ENCODE assay signal across 12 cellular contexts in the genomic region with DNA sequence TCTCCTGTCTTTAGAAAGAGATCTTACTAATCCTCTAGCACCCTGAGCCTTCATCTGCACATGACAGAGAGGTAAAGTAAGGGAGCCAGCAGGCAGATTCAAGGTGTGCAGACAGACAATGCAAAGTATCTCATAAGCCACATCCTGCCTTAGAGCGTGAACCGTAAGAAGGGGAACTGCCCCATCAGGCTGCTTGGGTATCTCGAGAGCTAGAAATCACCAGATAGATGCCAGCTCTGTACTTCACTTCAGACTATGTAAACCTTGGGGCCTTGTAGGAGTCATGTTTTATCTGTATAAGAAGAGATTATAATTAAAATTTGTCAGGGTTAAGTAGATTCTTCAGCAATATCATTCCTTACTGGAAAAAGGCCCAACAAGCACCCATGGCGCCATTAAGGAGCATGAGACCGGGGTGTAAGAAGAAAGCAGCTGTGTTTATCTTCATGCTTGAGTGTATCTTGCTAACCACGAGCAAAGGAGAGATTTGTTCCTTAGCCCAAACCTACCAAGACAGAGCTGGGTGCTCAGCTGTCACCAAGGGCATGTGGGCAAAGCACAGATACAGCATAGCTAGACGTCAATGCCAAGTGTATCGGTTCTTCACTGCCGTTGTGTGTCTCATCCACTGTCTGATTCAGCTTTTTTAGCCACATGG. TPM values are rescaled to one million over a fixed set of nuclear protein-coding genes. Genes with fewer than 3 reads are reported as not detected.
DNase-seq lines count a peak whose midpoint lies in the region; ATAC-seq and TF ChIP-seq lines count a peak whose summit lies in the region.
"Had no signal": no experiment of that assay in that cellular context is flagged by ENCODE, and none has a peak within 500 bp of the region (broad histone marks: within the 10 kb centered on the region; RNA-seq: fewer than 3 reads in every experiment).

No MANE protein-coding gene starts in this region.

- no peaks in the 10 kb centered on the region for H3K36me3 ChIP-seq in right atrium auricular region

- DNase-seq in GM13977 (ENCODE audit: low spot score), result peak; percentile 68
- no peak for DNase-seq in WTC11 (ENCODE audit: low spot score)
- no peak for DNase-seq in T-helper 2 cell treated with Interferon-gamma antibody and Interleukin-4, amounts not matched to agents 5 μg/mL and 100 μg/mL, for 36 hours (ENCODE audit: low spot score)
- no peak for DNase-seq in NCI-H69 (lab: John Stamatoyannopoulos, UW)
- DNase-seq in OCI-M2 (lab: John Stamatoyannopoulos, UW; ENCODE audit: unreplicated experiment), result no peak
- DNase-seq in right atrium auricular region (ENCODE audit: low spot score), result no peak
- DNase-seq: activated gamma-delta T cell; CD8-positive, alpha-beta memory T cell; NCI-H2171 had no signal

- no peak overlapping the region for H3K4me3 Mint-ChIP-seq in WTC11
- H3K4me3 Mint-ChIP-seq in T-helper 2 cell treated with Interferon-gamma antibody and Interleukin-4, amounts not matched to agents 5 μg/mL and 100 μg/mL, for 36 hours, result no peak overlapping the region
- H3K4me3 Mint-ChIP-seq: CD8-positive, alpha-beta memory T cell had no signal

- H3K36me3 Mint-ChIP-seq in WTC11, result no peaks in the 10 kb centered on the region
- no peaks in the 10 kb centered on the region for H3K36me3 Mint-ChIP-seq in T-helper 2 cell treated with Interferon-gamma antibody and Interleukin-4, amounts not matched to agents 5 μg/mL and 100 μg/mL, for 36 hours (ENCODE audit: low read depth)

- in situ Hi-C loops in GM13977 (cut with MboI; ENCODE audit: low pct_unique_long_range_greater_than_20kb, low sequenced_read_pairs, unreplicated experiment), result no loop called here

- POLR2A ChIA-PET in WTC11 (lab: Charles Lee), result interaction anchor here (0.6 kb wide), 1 partner anchor 229 kb away, joined by 4 read pairs; no protein-coding TSS in a partner anchor

- TF ChIP-seq CTCF in GM13977 (IDR thresholded peaks at IDR 0.05; ENCODE audit: extremely low read depth, insufficient read depth, missing control alignments) (no peak), WTC11 (IDR thresholded peaks at IDR 0.05) (no peak), right atrium auricular region (IDR thresholded peaks at IDR 0.05) (no peak)

- ATAC-seq in GM21360 (IDR thresholded peaks at IDR 0.05; ENCODE audit: unreplicated experiment) (peak; percentile 95), HG03064 (IDR thresholded peaks at IDR 0.05; ENCODE audit: low read depth, unreplicated experiment) (peak; percentile 95), WTC11 (peak; percentile 53)

- H3K9me3 Mint-ChIP-seq in WTC11, result peaks cover 8% of the 10 kb centered on the region
- no peaks in the 10 kb centered on the region for H3K9me3 Mint-ChIP-seq in T-helper 2 cell treated with Interferon-gamma antibody and Interleukin-4, amounts not matched to agents 5 μg/mL and 100 μg/mL, for 36 hours

- H3K27me3 Mint-ChIP-seq in WTC11 (ENCODE audit: low read depth), result no peaks in the 10 kb centered on the region
- no peaks in the 10 kb centered on the region for H3K27me3 Mint-ChIP-seq in T-helper 2 cell treated with Interferon-gamma antibody and Interleukin-4, amounts not matched to agents 5 μg/mL and 100 μg/mL, for 36 hours (ENCODE audit: low read depth)

- H3K27me3 ChIP-seq in right atrium auricular region, result no peaks in the 10 kb centered on the region

- H3K27ac Mint-ChIP-seq in WTC11, result no peak overlapping the region
- H3K27ac Mint-ChIP-seq in T-helper 2 cell treated with Interferon-gamma antibody and Interleukin-4, amounts not matched to agents 5 μg/mL and 100 μg/mL, for 36 hours, result no peak overlapping the region

- CTCF ChIA-PET in WTC11 (lab: Charles Lee), result no interaction called here

- peaks cover 12% of the 10 kb centered on the region for H3K4me1 Mint-ChIP-seq in WTC11
- H3K4me1 Mint-ChIP-seq in T-helper 2 cell treated with Interferon-gamma antibody and Interleukin-4, amounts not matched to agents 5 μg/mL and 100 μg/mL, for 36 hours (ENCODE audit: low read depth), result no peaks in the 10 kb centered on the region
- H3K4me1 Mint-ChIP-seq: CD8-positive, alpha-beta memory T cell had no signal

- no peak overlapping the region for H3K4me3 ChIP-seq in right atrium auricular region

- H3K4me1 ChIP-seq in right atrium auricular region, result no peaks in the 10 kb centered on the region

- no peak overlapping the region for H3K27ac ChIP-seq in right atrium auricular region

- no peaks in the 10 kb centered on the region for H3K9me3 ChIP-seq in right atrium auricular region

TF ChIP-seq in WTC11, 78 proteins besides CTCF, POLR2A, EP300 and RAD21:
- TF ChIP-seq RELA (CRISPR knock-in tag; IDR thresholded peaks at IDR 0.05; ENCODE audit: borderline replicate concordance) (no peak), TCF7 (CRISPR knock-in tag; IDR thresholded peaks at IDR 0.05; ENCODE audit: low read depth) (no peak), SP1 (CRISPR knock-in tag; conservative IDR thresholded peaks at IDR 0.05) (no peak), NR3C1 (CRISPR knock-in tag; conservative IDR thresholded peaks at IDR 0.05; ENCODE audit: low read depth) (no peak), TP53 (CRISPR knock-in tag; IDR thresholded peaks at IDR 0.05) (no peak)
- TF ChIP-seq, protein P1, sequence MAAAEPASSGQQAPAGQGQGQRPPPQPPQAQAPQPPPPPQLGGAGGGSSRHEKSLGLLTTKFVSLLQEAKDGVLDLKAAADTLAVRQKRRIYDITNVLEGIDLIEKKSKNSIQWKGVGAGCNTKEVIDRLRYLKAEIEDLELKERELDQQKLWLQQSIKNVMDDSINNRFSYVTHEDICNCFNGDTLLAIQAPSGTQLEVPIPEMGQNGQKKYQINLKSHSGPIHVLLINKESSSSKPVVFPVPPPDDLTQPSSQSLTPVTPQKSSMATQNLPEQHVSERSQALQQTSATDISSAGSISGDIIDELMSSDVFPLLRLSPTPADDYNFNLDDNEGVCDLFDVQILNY (CRISPR knock-in tag; IDR thresholded peaks at IDR 0.05), result no peak
- TF ChIP-seq, protein P2, sequence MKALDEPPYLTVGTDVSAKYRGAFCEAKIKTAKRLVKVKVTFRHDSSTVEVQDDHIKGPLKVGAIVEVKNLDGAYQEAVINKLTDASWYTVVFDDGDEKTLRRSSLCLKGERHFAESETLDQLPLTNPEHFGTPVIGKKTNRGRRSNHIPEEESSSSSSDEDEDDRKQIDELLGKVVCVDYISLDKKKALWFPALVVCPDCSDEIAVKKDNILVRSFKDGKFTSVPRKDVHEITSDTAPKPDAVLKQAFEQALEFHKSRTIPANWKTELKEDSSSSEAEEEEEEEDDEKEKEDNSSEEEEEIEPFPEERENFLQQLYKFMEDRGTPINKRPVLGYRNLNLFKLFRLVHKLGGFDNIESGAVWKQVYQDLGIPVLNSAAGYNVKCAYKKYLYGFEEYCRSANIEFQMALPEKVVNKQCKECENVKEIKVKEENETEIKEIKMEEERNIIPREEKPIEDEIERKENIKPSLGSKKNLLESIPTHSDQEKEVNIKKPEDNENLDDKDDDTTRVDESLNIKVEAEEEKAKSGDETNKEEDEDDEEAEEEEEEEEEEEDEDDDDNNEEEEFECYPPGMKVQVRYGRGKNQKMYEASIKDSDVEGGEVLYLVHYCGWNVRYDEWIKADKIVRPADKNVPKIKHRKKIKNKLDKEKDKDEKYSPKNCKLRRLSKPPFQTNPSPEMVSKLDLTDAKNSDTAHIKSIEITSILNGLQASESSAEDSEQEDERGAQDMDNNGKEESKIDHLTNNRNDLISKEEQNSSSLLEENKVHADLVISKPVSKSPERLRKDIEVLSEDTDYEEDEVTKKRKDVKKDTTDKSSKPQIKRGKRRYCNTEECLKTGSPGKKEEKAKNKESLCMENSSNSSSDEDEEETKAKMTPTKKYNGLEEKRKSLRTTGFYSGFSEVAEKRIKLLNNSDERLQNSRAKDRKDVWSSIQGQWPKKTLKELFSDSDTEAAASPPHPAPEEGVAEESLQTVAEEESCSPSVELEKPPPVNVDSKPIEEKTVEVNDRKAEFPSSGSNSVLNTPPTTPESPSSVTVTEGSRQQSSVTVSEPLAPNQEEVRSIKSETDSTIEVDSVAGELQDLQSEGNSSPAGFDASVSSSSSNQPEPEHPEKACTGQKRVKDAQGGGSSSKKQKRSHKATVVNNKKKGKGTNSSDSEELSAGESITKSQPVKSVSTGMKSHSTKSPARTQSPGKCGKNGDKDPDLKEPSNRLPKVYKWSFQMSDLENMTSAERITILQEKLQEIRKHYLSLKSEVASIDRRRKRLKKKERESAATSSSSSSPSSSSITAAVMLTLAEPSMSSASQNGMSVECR (CRISPR knock-in tag; IDR thresholded peaks at IDR 0.05; ENCODE audit: borderline replicate concordance), result no peak

RNA-seq across cellular contexts. Expression of a gene that starts 24.4 kb away (rescaled TPM):
- total RNA-seq in WTC11 (2021), result 0.23 to 0.48 TPM (median 0.25 TPM) in 3 replicates
- total RNA-seq in right atrium auricular region, result 1 to 10 TPM; 1.3 to 1.7 TPM
- total RNA-seq: CD8-positive, alpha-beta memory T cell; pulmonary artery endothelial cell had no signal
